In the genomic region with DNA sequence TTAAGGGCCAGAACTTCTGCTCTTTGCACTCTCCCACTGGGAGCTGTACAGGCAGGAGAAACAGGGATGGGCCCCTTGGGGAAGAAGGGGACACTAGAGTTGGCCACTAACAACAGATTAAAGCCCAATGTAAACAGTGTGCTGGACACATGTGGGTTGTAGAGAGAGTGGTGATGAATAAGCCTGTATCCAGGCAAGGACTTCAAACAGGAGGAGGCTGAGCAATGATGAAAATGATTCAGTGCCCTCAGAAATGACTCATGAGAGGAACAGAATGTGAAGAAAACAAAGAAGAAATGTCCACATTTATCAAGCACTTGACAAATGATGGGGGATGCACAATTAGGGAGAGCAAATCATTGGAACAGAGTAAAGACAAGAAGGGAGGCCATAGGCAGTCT, we compare ENCODE assay signal across 12 cellular contexts.
DNase-seq lines count a peak whose midpoint lies in the region; ATAC-seq and TF ChIP-seq lines count a peak whose summit lies in the region.
"Had no signal": no experiment of that assay in that cellular context is flagged by ENCODE, and none has a peak within 500 bp of the region (broad histone marks: within the 10 kb centered on the region; RNA-seq: fewer than 3 reads in every experiment).

No MANE protein-coding gene starts in this region.

- no peak overlapping the region for H3K9ac ChIP-seq in OCI-LY3 (ENCODE audit: low read length)

- no peaks in the 10 kb centered on the region for H3K9me3 ChIP-seq in OCI-LY3 (ENCODE audit: insufficient read depth, low read length)
- H3K9me3 ChIP-seq: body of pancreas, neutrophil had no signal

- no peaks in the 10 kb centered on the region for H3K27me3 ChIP-seq in OCI-LY3 (ENCODE audit: low read depth, low read length)
- H3K27me3 ChIP-seq: body of pancreas, neutrophil had no signal

- TF ChIP-seq CTCF in OCI-LY3 (IDR thresholded peaks at IDR 0.05; ENCODE audit: low read depth, low read length) (no peak), epithelial cell of esophagus (IDR thresholded peaks at IDR 0.05; ENCODE audit: insufficient read depth, low read depth, low read length, missing control alignments) (no peak), omental fat pad (IDR thresholded peaks at IDR 0.05) (no peak)

- H3K27ac ChIP-seq in OCI-LY3 (ENCODE audit: low read length): no peak overlapping the region
- H3K27ac ChIP-seq: body of pancreas, neutrophil had no signal

- ATAC-seq in omental fat pad (ENCODE audit: low FRiP score): peak; percentile 92
- no peak for ATAC-seq in HG02678 (IDR thresholded peaks at IDR 0.05; ENCODE audit: unreplicated experiment)
- no peak for ATAC-seq in HG02840 (IDR thresholded peaks at IDR 0.05; ENCODE audit: low FRiP score, unreplicated experiment)
- ATAC-seq: body of pancreas had no signal

- peak; percentile 72 for DNase-seq in Caki2 (ENCODE audit: low read depth)
- peak; percentile 76 for DNase-seq in epithelial cell of esophagus (ENCODE audit: low read depth)
- DNase-seq in omental fat pad (ENCODE audit: low spot score): no peak
- DNase-seq in activated effector memory CD4-positive, alpha-beta T cell treated with Interleukin-2 at 50 U/mL for 16 hours: no peak
- no peak for DNase-seq in mucosa of gallbladder (ENCODE audit: low spot score)
- DNase-seq: activated CD8-positive, alpha-beta memory T cell treated with anti-CD3 and anti-CD28 coated beads for 24 hours; body of pancreas; NCI-H2081 treated with DMSO at 0.1 percent for 48 hours had no signal

- H3K4me3 ChIP-seq in OCI-LY3 (ENCODE audit: low read length): no peak overlapping the region
- H3K4me3 ChIP-seq in epithelial cell of esophagus (ENCODE audit: low read length): no peak overlapping the region
- H3K4me3 ChIP-seq: body of pancreas had no signal

- no peaks in the 10 kb centered on the region for H4K20me1 ChIP-seq in OCI-LY3 (ENCODE audit: insufficient read depth, low read length)

- H3K79me2 ChIP-seq in OCI-LY3 (ENCODE audit: low read length): no peaks in the 10 kb centered on the region

- H3K4me2 ChIP-seq in OCI-LY3 (ENCODE audit: low read length): peak overlapping the region; percentile 18; the same call in 1 of the 2 replicates

- peaks cover 48% of the 10 kb centered on the region for H3K4me1 ChIP-seq in OCI-LY3 (ENCODE audit: low read length)
- H3K4me1 ChIP-seq: body of pancreas had no signal

- in situ Hi-C loops in Caki2 (cut with HindIII; ENCODE audit: low pct_unique_long_range_greater_than_20kb, low sequenced_read_pairs): no loop called here

- H2AFZ ChIP-seq in OCI-LY3 (ENCODE audit: low read depth, low read length): no peak overlapping the region

- H3K36me3 ChIP-seq in OCI-LY3 (replicated peaks; ENCODE audit: low read depth, low read length): peaks cover 5% of the 10 kb centered on the region
- H3K36me3 ChIP-seq: neutrophil had no signal

Comparison
In these comparisons a context has a peak if more than half of its experiments do, and no peak if none do; other contexts are left out.
1. DNase-seq: peak in Caki2 (single experiment) and epithelial cell of esophagus (single experiment); none in omental fat pad (single experiment), activated effector memory CD4-positive, alpha-beta T cell treated with Interleukin-2 at 50 U/mL for 16 hours (single experiment) and mucosa of gallbladder (single experiment).